18 cellular contexts compared by ENCODE assay signal in the genomic region with DNA sequence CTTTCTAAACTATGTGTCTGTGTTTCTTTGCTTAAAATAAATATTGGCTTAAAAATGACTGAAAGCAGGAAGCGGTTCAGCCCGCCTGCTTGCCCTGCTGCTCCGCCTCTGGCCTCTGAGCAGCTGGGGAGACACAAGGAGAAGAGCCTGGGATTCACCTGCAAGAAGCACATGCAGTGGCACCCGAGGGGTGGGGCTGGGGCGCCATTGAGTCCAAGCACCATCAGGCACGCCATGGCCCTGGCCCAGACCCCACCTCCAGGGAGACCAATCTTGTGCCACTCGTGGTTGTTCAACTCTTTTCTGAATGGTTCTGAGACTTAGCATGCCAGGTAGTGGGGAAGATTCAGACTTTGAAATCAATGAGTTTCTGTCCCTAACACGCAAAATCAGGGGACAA.
"Had no signal": no experiment of that assay in that cellular context is flagged by ENCODE, and none has a peak within 500 bp of the region (broad histone marks: within the 10 kb centered on the region; RNA-seq: fewer than 3 reads in every experiment).

No MANE protein-coding gene starts in this region.

- H3K36me3 Mint-ChIP-seq: T-cell had no signal

- H3K4me3 Mint-ChIP-seq: activated CD4-positive, alpha-beta T cell treated with anti-CD3 and anti-CD28 coated beads, Interleukin-2, amount 10 ng/mL, durations not matched to agents 24 days and 14 days; activated naive CD8-positive, alpha-beta T cell treated with anti-CD3 and anti-CD28 coated beads, Interleukin-2, amount 50 U/mL, for 24 hours; central memory CD8-positive, alpha-beta T cell; nephron; T-cell had no signal

- ATAC-seq: activated naive CD8-positive, alpha-beta T cell treated with anti-CD3 and anti-CD28 coated beads, Interleukin-2, amount 50 U/mL, for 24 hours; left colon; lower lobe of right lung; T-cell had no signal

- H3K4me1 Mint-ChIP-seq: activated CD4-positive, alpha-beta T cell treated with anti-CD3 and anti-CD28 coated beads, Interleukin-2, amount 10 ng/mL, durations not matched to agents 24 days and 14 days; activated naive CD8-positive, alpha-beta T cell treated with anti-CD3 and anti-CD28 coated beads, Interleukin-2, amount 50 U/mL, for 24 hours; central memory CD8-positive, alpha-beta T cell; T-cell had no signal

- H3K9me3 Mint-ChIP-seq: activated CD4-positive, alpha-beta T cell treated with anti-CD3 and anti-CD28 coated beads, Interleukin-2, amount 10 ng/mL, durations not matched to agents 24 days and 14 days had no signal

- DNase-seq: activated CD4-positive, alpha-beta T cell treated with anti-CD3 and anti-CD28 coated beads, Interleukin-2, amount 10 ng/mL, durations not matched to agents 24 days and 14 days; activated CD4-positive, CD25-positive, alpha-beta regulatory T cell; activated naive CD4-positive, alpha-beta T cell; activated naive CD8-positive, alpha-beta T cell treated with anti-CD3 and anti-CD28 coated beads, Interleukin-2, amount 50 U/mL, for 24 hours; brain microvascular endothelial cell; cortex of kidney; effector CD8-positive, alpha-beta T cell; left colon; lower lobe of right lung; retina; stimulated activated naive CD4-positive, alpha-beta T cell; T-helper 9 cell; thyroid gland had no signal

- H3K27me3 Mint-ChIP-seq: activated CD4-positive, alpha-beta T cell treated with anti-CD3 and anti-CD28 coated beads, Interleukin-2, amount 10 ng/mL, durations not matched to agents 24 days and 14 days; central memory CD8-positive, alpha-beta T cell had no signal

- H3K27ac ChIP-seq: brain microvascular endothelial cell, esophagus muscularis mucosa, hepatocyte, lower lobe of right lung, thyroid gland had no signal

- H3K27ac Mint-ChIP-seq: activated CD4-positive, alpha-beta T cell treated with anti-CD3 and anti-CD28 coated beads, Interleukin-2, amount 10 ng/mL, durations not matched to agents 24 days and 14 days; activated naive CD8-positive, alpha-beta T cell treated with anti-CD3 and anti-CD28 coated beads, Interleukin-2, amount 50 U/mL, for 24 hours; nephron; T-cell had no signal
